1 cellular context compared by ENCODE assay signal in genomic region chr2:233418761-233419625, GRCh38.
TF ChIP-seq lines count a peak whose summit lies in the region.

No MANE protein-coding gene starts in this region.

TF ChIP-seq in HepG2, 621 proteins besides CTCF, POLR2A, EP300 and RAD21 (continued from another document):
- TF ChIP-seq ADNP (CRISPR knock-in tag; IDR thresholded peaks at IDR 0.05) = no peak
- no peak for TF ChIP-seq ETS1 (CRISPR knock-in tag; IDR thresholded peaks at IDR 0.05)
- TF ChIP-seq TBL1XR1 (IDR thresholded peaks at IDR 0.05; ENCODE audit: borderline replicate concordance, low read length, partially characterized antibody) = no peak
- no peak for TF ChIP-seq HNRNPK (IDR thresholded peaks at IDR 0.05; ENCODE audit: low read depth, low read length, poor library complexity, severe bottlenecking)
- no peak for TF ChIP-seq ZBTB33 (CRISPR knock-in tag; IDR thresholded peaks at IDR 0.05)
- no peak for TF ChIP-seq TCF7 (IDR thresholded peaks at IDR 0.05; ENCODE audit: low read depth)
- TF ChIP-seq ZIK1 (CRISPR knock-in tag; IDR thresholded peaks at IDR 0.05; ENCODE audit: borderline replicate concordance, low read depth) = no peak
